In the genomic region with DNA sequence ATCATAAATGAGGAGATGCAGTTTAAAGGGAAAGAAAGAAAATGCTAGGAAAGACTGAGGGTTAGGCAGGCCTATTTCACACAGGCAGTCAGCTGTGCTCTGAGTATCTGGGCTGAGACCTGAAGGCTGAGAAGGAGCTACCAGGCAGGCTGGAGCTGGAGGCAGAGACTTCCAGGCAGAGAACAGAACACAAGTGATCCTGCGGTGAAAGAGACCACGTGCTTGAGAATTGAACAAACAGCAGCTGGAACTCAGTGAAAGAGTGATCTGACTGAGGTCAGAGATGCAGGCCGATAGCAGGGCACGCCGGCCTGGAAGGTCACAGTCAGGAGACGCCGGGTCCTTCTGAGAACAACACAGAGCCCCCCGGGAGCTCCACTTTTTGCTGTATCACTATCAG, we compare ENCODE assay signal across 1 cellular context.
TF ChIP-seq lines count a peak whose summit lies in the region.

No MANE protein-coding gene starts in this region.

TF ChIP-seq in H1, 55 proteins besides CTCF, POLR2A, EP300 and RAD21:
- TF ChIP-seq SIN3A (conservative IDR thresholded peaks at IDR 0.05 in 1 of 2, IDR thresholded peaks at IDR 0.05 in 1 of 2; ENCODE audit: low read depth in 1 of 2, low read length in 2 of 2) (no peak), HDAC6 (IDR thresholded peaks at IDR 0.05; ENCODE audit: low read depth, low read length) (no peak), JUN (IDR thresholded peaks at IDR 0.05; ENCODE audit: low read depth, low read length) (no peak), RXRA (IDR thresholded peaks at IDR 0.05; ENCODE audit: insufficient read depth, low read depth, low read length) (no peak), EGR1 (IDR thresholded peaks at IDR 0.05; ENCODE audit: borderline replicate concordance, low read depth, low read length) (no peak), SP4 (IDR thresholded peaks at IDR 0.05; ENCODE audit: low read length) (no peak), JUND (IDR thresholded peaks at IDR 0.05; ENCODE audit: low read length) (no peak), SIRT6 (IDR thresholded peaks at IDR 0.05; ENCODE audit: low read length) (no peak), ZNF274 (IDR thresholded peaks at IDR 0.05; ENCODE audit: borderline replicate concordance, extremely low read depth, low read length) (no peak), RFX5 (IDR thresholded peaks at IDR 0.05; ENCODE audit: borderline replicate concordance, low read depth, low read length) (no peak), CREB1 (IDR thresholded peaks at IDR 0.05) (no peak), BCL11A (IDR thresholded peaks at IDR 0.05; ENCODE audit: low read depth in 2 of 2, low read length in 2 of 2) (no peak)
- TF ChIP-seq, protein P1, sequence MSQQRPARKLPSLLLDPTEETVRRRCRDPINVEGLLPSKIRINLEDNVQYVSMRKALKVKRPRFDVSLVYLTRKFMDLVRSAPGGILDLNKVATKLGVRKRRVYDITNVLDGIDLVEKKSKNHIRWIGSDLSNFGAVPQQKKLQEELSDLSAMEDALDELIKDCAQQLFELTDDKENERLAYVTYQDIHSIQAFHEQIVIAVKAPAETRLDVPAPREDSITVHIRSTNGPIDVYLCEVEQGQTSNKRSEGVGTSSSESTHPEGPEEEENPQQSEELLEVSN (IDR thresholded peaks at IDR 0.05), result no peak
TF ChIP-seq in H1: peak in this region for 0.
